25 cellular contexts compared by ENCODE assay signal in genomic region chr6:127219869-127220268, GRCh38.
"Had no signal": no experiment of that assay in that cellular context is flagged by ENCODE, and none has a peak within 500 bp of the region (broad histone marks: within the 10 kb centered on the region; RNA-seq: fewer than 3 reads in every experiment).

No MANE protein-coding gene starts in this region.

- H3K36me3 Mint-ChIP-seq: activated CD4-positive, alpha-beta memory T cell treated with anti-CD3 and anti-CD28 coated beads for 36 hours; activated naive CD8-positive, alpha-beta T cell had no signal

- H3K27ac Mint-ChIP-seq: activated CD4-positive, alpha-beta memory T cell treated with anti-CD3 and anti-CD28 coated beads for 36 hours; activated CD4-positive, alpha-beta T cell treated with anti-CD3 and anti-CD28 coated beads, Interleukin-2, amount 10 ng/mL, durations not matched to agents 7 days and 5 days; activated naive CD8-positive, alpha-beta T cell had no signal

- H3K4me1 Mint-ChIP-seq: activated CD4-positive, alpha-beta T cell treated with anti-CD3 and anti-CD28 coated beads, Interleukin-2, amount 10 ng/mL, durations not matched to agents 7 days and 5 days had no signal

- ATAC-seq: activated T-cell treated with anti-CD3 and anti-CD28 coated beads, Interleukin-2, amount 50 U/mL, for 4 hours; K562; Panc1 had no signal

- H3K27ac ChIP-seq: RWPE1, VCaP had no signal

- H3K9me3 Mint-ChIP-seq: activated CD4-positive, alpha-beta memory T cell treated with anti-CD3 and anti-CD28 coated beads for 36 hours; activated CD4-positive, alpha-beta T cell treated with anti-CD3 and anti-CD28 coated beads, Interleukin-2, amount 10 ng/mL, durations not matched to agents 7 days and 5 days; activated T-cell treated with anti-CD3 and anti-CD28 coated beads, Interleukin-2, amount 50 U/mL, for 4 hours had no signal

- H3K4me3 Mint-ChIP-seq: activated CD4-positive, alpha-beta memory T cell treated with anti-CD3 and anti-CD28 coated beads for 36 hours; activated CD4-positive, alpha-beta T cell treated with anti-CD3 and anti-CD28 coated beads, Interleukin-2, amount 10 ng/mL, durations not matched to agents 7 days and 5 days; activated naive CD8-positive, alpha-beta T cell; activated T-cell treated with anti-CD3 and anti-CD28 coated beads, Interleukin-2, amount 50 U/mL, for 4 hours had no signal

- DNase-seq: activated CD4-positive, alpha-beta memory T cell treated with anti-CD3 and anti-CD28 coated beads for 36 hours; activated CD4-positive, alpha-beta T cell treated with anti-CD3 and anti-CD28 coated beads, Interleukin-2, amount 10 ng/mL, durations not matched to agents 7 days and 5 days; activated CD4-positive, CD25-positive, alpha-beta regulatory T cell; activated CD8-positive, alpha-beta memory T cell treated with anti-CD3 and anti-CD28 coated beads for 24 hours; activated effector memory CD4-positive, alpha-beta T cell treated with anti-CD3 and anti-CD28 coated beads, Interleukin-2, amount 50 U/mL, for 16 hours; activated naive CD4-positive, alpha-beta T cell treated with Interleukin-2 at 50 U/mL for 16 hours; activated T-cell treated with anti-CD3 and anti-CD28 coated beads, Interleukin-2, amount 50 U/mL, for 4 hours; anterior cingulate cortex; Karpas-422; MM.1S; NCI-H1105; NCI-H1436; NCI-H1694 treated with DMSO at 0.1 percent for 48 hours; NCI-H2029 treated with DMSO at 0.1 percent for 48 hours; NCI-H345; NCI-H510A; NCI-H526 treated with DMSO at 0.1 percent for 48 hours; NCI-H82; SHP77 treated with DMSO at 0.1 percent for 48 hours; T-helper 1 cell had no signal

- H3K4me3 ChIP-seq: K562 had no signal
